20 cellular contexts compared by ENCODE assay signal in the genomic region with DNA sequence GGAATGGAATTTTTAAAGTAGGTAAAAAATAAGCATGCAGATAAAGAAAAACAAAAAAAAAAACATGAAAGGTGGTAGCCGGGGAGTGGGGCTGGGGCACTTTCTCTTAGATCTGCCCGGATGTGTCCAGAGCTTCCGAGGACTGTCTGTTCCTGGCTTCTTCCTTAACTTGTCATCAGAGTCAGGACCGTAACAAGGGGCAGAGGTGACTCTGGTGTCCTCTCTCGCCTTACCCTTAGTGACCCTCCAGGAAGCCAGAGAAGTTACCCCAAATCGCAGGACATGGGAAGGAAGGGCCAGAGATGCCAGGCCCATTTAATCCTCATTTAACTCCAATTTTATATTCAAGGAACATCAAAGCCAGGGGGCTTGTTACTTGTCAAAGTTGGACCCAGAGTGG.
"Had no signal": no experiment of that assay in that cellular context is flagged by ENCODE, and none has a peak within 500 bp of the region (broad histone marks: within the 10 kb centered on the region; RNA-seq: fewer than 3 reads in every experiment).

No MANE protein-coding gene starts in this region.

- H3K4me3 ChIP-seq: cardiac muscle cell, SJSA1 had no signal

- ATAC-seq: activated CD4-positive, alpha-beta T cell treated with anti-CD3 and anti-CD28 coated beads for 36 hours; activated CD8-positive, alpha-beta T cell treated with anti-CD3 and anti-CD28 coated beads for 36 hours; activated naive CD4-positive, alpha-beta T cell treated with anti-CD3 and anti-CD28 coated beads, Interleukin-2, amount 50 U/mL, for 72 hours; PC-3; T-helper 17 cell had no signal

- H3K4me3 Mint-ChIP-seq: activated CD4-positive, alpha-beta T cell treated with anti-CD3 and anti-CD28 coated beads for 36 hours; activated CD8-positive, alpha-beta T cell treated with anti-CD3 and anti-CD28 coated beads for 36 hours; activated T-cell treated with anti-CD3 and anti-CD28 coated beads, Interleukin-2, amount 50 U/mL, for 24 hours; activated T-helper 1 cell treated with anti-CD3 and anti-CD28 coated beads, Interleukin-12 subunit alpha, Interleukin-12 subunit beta, Interleukin-2, Interleukin-4 antibody, amounts not matched to agents 30 ng/mL and 10 ng/mL and 1 ng/mL, durations not matched to agents 14 hours and 24 hours and 36 hours; T-helper 17 cell had no signal

- H3K4me1 Mint-ChIP-seq: activated CD4-positive, alpha-beta T cell treated with anti-CD3 and anti-CD28 coated beads for 36 hours; T-helper 17 cell had no signal

- H3K27ac ChIP-seq: brain microvascular endothelial cell, cardiac muscle cell, SJSA1 had no signal

- H3K9me3 ChIP-seq: SJSA1 had no signal

- H3K27me3 Mint-ChIP-seq: activated CD4-positive, alpha-beta T cell treated with anti-CD3 and anti-CD28 coated beads for 36 hours; activated CD8-positive, alpha-beta T cell treated with anti-CD3 and anti-CD28 coated beads for 36 hours; activated T-cell treated with anti-CD3 and anti-CD28 coated beads, Interleukin-2, amount 50 U/mL, for 24 hours; T-helper 17 cell had no signal

- H3K27me3 ChIP-seq: brain microvascular endothelial cell, cardiac muscle cell, SJSA1 had no signal

- H3K27ac Mint-ChIP-seq: activated CD4-positive, alpha-beta T cell treated with anti-CD3 and anti-CD28 coated beads for 36 hours; activated CD8-positive, alpha-beta T cell treated with anti-CD3 and anti-CD28 coated beads for 36 hours; activated T-cell treated with anti-CD3 and anti-CD28 coated beads, Interleukin-2, amount 50 U/mL, for 24 hours; activated T-helper 1 cell treated with anti-CD3 and anti-CD28 coated beads, Interleukin-12 subunit alpha, Interleukin-12 subunit beta, Interleukin-2, Interleukin-4 antibody, amounts not matched to agents 30 ng/mL and 10 ng/mL and 1 ng/mL, durations not matched to agents 14 hours and 24 hours and 36 hours; T-helper 17 cell had no signal

- DNase-seq: activated CD4-positive, alpha-beta T cell treated with anti-CD3 and anti-CD28 coated beads for 36 hours; activated CD8-positive, alpha-beta T cell treated with anti-CD3 and anti-CD28 coated beads for 36 hours; activated effector memory CD4-positive, alpha-beta T cell treated with Interleukin-2 at 50 U/mL for 16 hours; activated naive CD4-positive, alpha-beta T cell treated with Interleukin-2 at 50 U/mL for 16 hours; activated T-cell treated with anti-CD3 and anti-CD28 coated beads, Interleukin-2, amount 50 U/mL, for 24 hours; brain microvascular endothelial cell; NCI-H1105 treated with DMSO at 0.1 percent for 48 hours; NCI-H1436 treated with DMSO at 0.1 percent for 48 hours; NCI-H187; NCI-H2081 treated with DMSO at 0.1 percent for 48 hours; NCI-H446; NCI-H524; PC-3; SHP77; T-helper 17 cell; T1000 had no signal

- H3K9me3 Mint-ChIP-seq: activated CD8-positive, alpha-beta T cell treated with anti-CD3 and anti-CD28 coated beads for 36 hours; activated naive CD4-positive, alpha-beta T cell treated with anti-CD3 and anti-CD28 coated beads, Interleukin-2, amount 50 U/mL, for 72 hours; activated T-cell treated with anti-CD3 and anti-CD28 coated beads, Interleukin-2, amount 50 U/mL, for 24 hours; activated T-helper 1 cell treated with anti-CD3 and anti-CD28 coated beads, Interleukin-12 subunit alpha, Interleukin-12 subunit beta, Interleukin-2, Interleukin-4 antibody, amounts not matched to agents 30 ng/mL and 10 ng/mL and 1 ng/mL, durations not matched to agents 14 hours and 24 hours and 36 hours had no signal
